ENCODE assay signal across 17 cellular contexts in the genomic region with DNA sequence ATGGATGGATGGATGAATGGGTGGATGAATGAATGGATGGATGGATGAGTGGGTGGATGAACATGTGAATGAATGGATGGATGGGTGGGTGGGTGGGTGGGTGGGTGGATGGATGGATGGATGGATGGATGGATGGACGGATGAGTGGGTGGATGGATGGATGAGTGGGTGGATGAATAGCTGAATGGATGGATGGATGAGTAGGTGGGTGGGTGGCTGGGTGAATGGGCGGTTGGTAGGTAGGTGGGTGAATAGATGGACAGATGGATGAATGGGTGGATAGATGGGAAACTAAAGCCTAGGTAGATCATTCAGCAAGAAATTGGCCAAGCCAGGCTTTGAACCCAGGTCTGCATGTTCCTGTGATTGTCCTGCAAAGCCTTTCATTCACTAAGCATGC.
DNase-seq lines count a peak whose midpoint lies in the region; ATAC-seq, FAIRE-seq and TF ChIP-seq lines count a peak whose summit lies in the region.
"Had no signal": no experiment of that assay in that cellular context is flagged by ENCODE, and none has a peak within 500 bp of the region (broad histone marks: within the 10 kb centered on the region; RNA-seq: fewer than 3 reads in every experiment).

No MANE protein-coding gene starts in this region.

- WGBS in GM23248 (ENCODE audit: low coverage in 1 of 2, low lambda C conversion rate in 2 of 2, missing lambda C conversion rate in 2 of 2), 2 experiments = 69 to 80% methylated on average over 2 of the region's 2 CpGs
- WGBS in IMR-90 (ENCODE audit: extremely low coverage in 2 of 2, insufficient read length in 1 of 2), 2 experiments = 100% methylated on average over 1 of the region's 2 CpGs; no CpG with 5 or more reads in 1 of the 2 experiments

- peak overlapping the region; percentile 65 for H4K91ac ChIP-seq in IMR-90 (ENCODE audit: insufficient read depth, low read depth, low read length)

- H4K5ac ChIP-seq in IMR-90 (ENCODE audit: low read depth, low read length) = peak overlapping the region; percentile 66; the same call in 1 of the 2 replicates

- no peaks in the 10 kb centered on the region for H3K36me3 Mint-ChIP-seq in nephron (ENCODE audit: low read depth)
- H3K36me3 Mint-ChIP-seq in progenitor cell of endocrine pancreas (ENCODE audit: insufficient read depth) = no peaks in the 10 kb centered on the region
- H3K36me3 Mint-ChIP-seq: CD4-positive, CD25-positive, alpha-beta regulatory T cell; CD8-positive, alpha-beta memory T cell had no signal

- no peak overlapping the region for H3K4me2 ChIP-seq in GM23248 (ENCODE audit: unreplicated experiment)
- no peak overlapping the region for H3K4me2 ChIP-seq in IMR-90 (ENCODE audit: low read depth, low read length)
- H3K4me2 ChIP-seq: GM23338 had no signal

- H3K36me3 ChIP-seq in GM23248 (ENCODE audit: low read depth) = no peaks in the 10 kb centered on the region
- no peaks in the 10 kb centered on the region for H3K36me3 ChIP-seq in IMR-90 (ENCODE audit: control insufficient read depth, insufficient read depth, low read length)
- H3K36me3 ChIP-seq: BE2C had no signal

- peak overlapping the region; percentile 98 for H2BK5ac ChIP-seq in IMR-90 (ENCODE audit: low read depth, low read length, poor library complexity, severe bottlenecking)

- H4K8ac ChIP-seq in IMR-90 (ENCODE audit: low read depth in 2 of 2, low read length in 2 of 2) = peak overlapping the region; percentile 85 to 89

- POLR2A ChIA-PET in IMR-90 (lab: Charles Lee; ENCODE audit: unreplicated experiment) = interaction anchor here (0.7 kb wide), 1 partner anchor 62 kb away, joined by 3 read pairs; no protein-coding TSS in a partner anchor

- no TSS peak for BruUV-seq in IMR-90 (replicated peaks; lab: Mats Ljungman, UMichigan)

- H3K79me1 ChIP-seq in IMR-90 (ENCODE audit: low read depth in 1 of 2, low read length in 2 of 2) = peaks cover 0 to 16% of the 10 kb centered on the region in 2 experiments; a peak in 1 of 4 replicates

- H3K18ac ChIP-seq in IMR-90 (ENCODE audit: low read depth, low read length) = peak overlapping the region; percentile 93; the same call in 1 of the 2 replicates

- H3K9me3 ChIP-seq in GM23248 (ENCODE audit: low read depth) = no peaks in the 10 kb centered on the region
- no peaks in the 10 kb centered on the region for H3K9me3 ChIP-seq in IMR-90 (ENCODE audit: control insufficient read depth, insufficient read depth, low read length)
- H3K9me3 ChIP-seq: BE2C had no signal

- no peak overlapping the region for H2AK9ac ChIP-seq in IMR-90 (replicated peaks; ENCODE audit: low read depth, low read length, poor library complexity)

- peaks cover 47% of the 10 kb centered on the region for H3K4me1 Mint-ChIP-seq in nephron
- no peaks in the 10 kb centered on the region for H3K4me1 Mint-ChIP-seq in progenitor cell of endocrine pancreas (ENCODE audit: low read depth)
- H3K4me1 Mint-ChIP-seq: CD4-positive, CD25-positive, alpha-beta regulatory T cell; CD8-positive, alpha-beta memory T cell had no signal

- H3K27me3 Mint-ChIP-seq in nephron (ENCODE audit: low read depth) (peaks cover 4% of the 10 kb centered on the region), progenitor cell of endocrine pancreas (peaks cover 2% of the 10 kb centered on the region)
- H3K27me3 Mint-ChIP-seq: CD4-positive, CD25-positive, alpha-beta regulatory T cell had no signal

- DNase-seq in GM23248 (no peak), IMR-90 (no peak), D721Med (ENCODE audit: insufficient read length, low spot score) (no peak), progenitor cell of endocrine pancreas (ENCODE audit: low spot score, unreplicated experiment) (no peak)
- DNase-seq: BE2C; C1 segment of cervical spinal cord; CD4-positive, CD25-positive, alpha-beta regulatory T cell; CD8-positive, alpha-beta memory T cell; COR-L47; HCEC 1CT had no signal

- intact Hi-C loops in IMR-90 (cut with micrococcal nuclease) = loop anchor here (2.0 to 5.0 kb wide), 4 partner anchors 133 to 379 kb away; no protein-coding TSS in a partner anchor

- in situ Hi-C loops in GM23248 (cut with MboI) = no loop called here
- in situ Hi-C loops in IMR-90 (cut with MboI; ENCODE audit: low sequenced_read_pairs) = loop anchor here (10.0 kb wide), 1 partner anchor 133 kb away; no protein-coding TSS in a partner anchor

- TF ChIP-seq CTCF in IMR-90 (conservative IDR thresholded peaks at IDR 0.05; ENCODE audit: low read depth, low read length) = no peak
- no peak for TF ChIP-seq CTCF in nephron (IDR thresholded peaks at IDR 0.05; ENCODE audit: unreplicated experiment in 3 of 3)
- no peak for TF ChIP-seq CTCF in D721Med (IDR thresholded peaks at IDR 0.05; ENCODE audit: insufficient read depth, missing control alignments)
- TF ChIP-seq CTCF in progenitor cell of endocrine pancreas (IDR thresholded peaks at IDR 0.05; ENCODE audit: unreplicated experiment) = no peak

- H3K27ac Mint-ChIP-seq in nephron = peak overlapping the region in 2 of 3 experiments; percentile 38 to 80
- H3K27ac Mint-ChIP-seq in progenitor cell of endocrine pancreas = no peak overlapping the region
- H3K27ac Mint-ChIP-seq: CD4-positive, CD25-positive, alpha-beta regulatory T cell; CD8-positive, alpha-beta memory T cell; GM23338 had no signal

- peaks cover 26% of the 10 kb centered on the region for H3K9me1 ChIP-seq in IMR-90 (ENCODE audit: insufficient read depth, low read length)

- no peak overlapping the region for H2AFZ ChIP-seq in GM23248
- no peak overlapping the region for H2AFZ ChIP-seq in IMR-90 (replicated peaks; ENCODE audit: low read length, poor library complexity)
- H2AFZ ChIP-seq: GM23338 had no signal

- CTCF ChIA-PET in IMR-90 (lab: Yijun Ruan, JAX) = no interaction called here

- H3K27me3 ChIP-seq in GM23248 (replicated peaks; ENCODE audit: insufficient read depth) (no peaks in the 10 kb centered on the region), IMR-90 (ENCODE audit: control insufficient read depth, insufficient read depth, low read length) (no peaks in the 10 kb centered on the region)
- H3K27me3 ChIP-seq: BE2C had no signal

- no peak overlapping the region for H3K4me3 Mint-ChIP-seq in nephron
- no peak overlapping the region for H3K4me3 Mint-ChIP-seq in progenitor cell of endocrine pancreas (ENCODE audit: low read depth)
- H3K4me3 Mint-ChIP-seq: CD4-positive, CD25-positive, alpha-beta regulatory T cell; CD8-positive, alpha-beta memory T cell; GM23338 had no signal

- peak overlapping the region; percentile 94 for H3K27ac ChIP-seq in GM23248
- peak overlapping the region; percentile 17 for H3K27ac ChIP-seq in IMR-90 (ENCODE audit: insufficient read depth, low read length)

- no peaks in the 10 kb centered on the region for H4K20me1 ChIP-seq in GM23248 (ENCODE audit: insufficient read depth)
- no peaks in the 10 kb centered on the region for H4K20me1 ChIP-seq in IMR-90 (ENCODE audit: insufficient read depth, low read length)

- H3K4me1 ChIP-seq in GM23248 (ENCODE audit: insufficient read depth) (peaks cover 63% of the 10 kb centered on the region), IMR-90 (ENCODE audit: control insufficient read depth, insufficient read depth, low read length) (peaks cover 29% of the 10 kb centered on the region)
- H3K4me1 ChIP-seq: BE2C had no signal

- no peak for TF ChIP-seq RAD21 in IMR-90 (IDR thresholded peaks at IDR 0.05; ENCODE audit: low read length)

- FAIRE-seq in D721Med (lab: Jason Lieb, UNC) = no peak
- FAIRE-seq: G401.6, GM12891, H54, HepG2 had no signal

- no peak overlapping the region for H3K4me3 ChIP-seq in GM23248
- no peak overlapping the region for H3K4me3 ChIP-seq in IMR-90 (ENCODE audit: insufficient read depth, low read depth, low read length)
- H3K4me3 ChIP-seq: GM23338 had no signal

- ATAC-seq in IMR-90 (ENCODE audit: low read depth) (no peak), HG03520 (IDR thresholded peaks at IDR 0.05; ENCODE audit: unreplicated experiment) (no peak)
- ATAC-seq: GM23338, HepG2 had no signal

- dilution Hi-C loops in IMR-90 (cut with HindIII; ENCODE audit: low sequenced_read_pairs, unreplicated experiment) = no loop called here

- H2BK15ac ChIP-seq in IMR-90 (ENCODE audit: low read depth, low read length) = peak overlapping the region; percentile 74; the same call in 2 of the 3 replicates

- H3K4ac ChIP-seq in IMR-90 (ENCODE audit: low read depth, low read length) = peak overlapping the region; percentile 85; the same call in 1 of the 2 replicates

- no peak overlapping the region for H3K23ac ChIP-seq in IMR-90 (ENCODE audit: low read depth, low read length)

- no peaks in the 10 kb centered on the region for H3K9me2 ChIP-seq in GM23248 (ENCODE audit: insufficient read depth)

- H2AK5ac ChIP-seq in IMR-90 (ENCODE audit: low read depth, low read length) = peak overlapping the region; percentile 62

- H3K56ac ChIP-seq in IMR-90 (ENCODE audit: extremely low read depth, insufficient read depth, low read length) = no peak overlapping the region; the same call in 1 of the 2 replicates

- peaks cover 53% of the 10 kb centered on the region for H3F3A ChIP-seq in GM23248 (ENCODE audit: insufficient read depth)

- no peaks in the 10 kb centered on the region for H3K79me2 ChIP-seq in GM23248 (ENCODE audit: insufficient read depth)

- no peaks in the 10 kb centered on the region for H3K9me3 Mint-ChIP-seq in nephron
- no peaks in the 10 kb centered on the region for H3K9me3 Mint-ChIP-seq in progenitor cell of endocrine pancreas (ENCODE audit: low read depth)
- H3K9me3 Mint-ChIP-seq: GM23338 had no signal

- H3K14ac ChIP-seq in IMR-90 (replicated peaks; ENCODE audit: low read depth, low read length) = peak overlapping the region; percentile 53; the same call in 1 of the 2 replicates

- TF ChIP-seq POLR2A in IMR-90 (IDR thresholded peaks at IDR 0.05; ENCODE audit: low read depth, low read length) = no peak

- H2BK20ac ChIP-seq in IMR-90 (ENCODE audit: low read depth, low read length) = peak overlapping the region; percentile 97

- H2BK120ac ChIP-seq in IMR-90 (ENCODE audit: low read depth, low read length) = peak overlapping the region; percentile 97

- H3K9ac ChIP-seq in GM23248 (no peak overlapping the region), IMR-90 (ENCODE audit: low read depth, low read length) (no peak overlapping the region)

TF ChIP-seq in IMR-90, 13 proteins besides CTCF, POLR2A, EP300 and RAD21 (continues in another document):
- TF ChIP-seq CEBPB (IDR thresholded peaks at IDR 0.05; ENCODE audit: low read depth, low read length) (no peak), SMC3 (IDR thresholded peaks at IDR 0.05; ENCODE audit: low read depth, low read length) (no peak), MAFK (IDR thresholded peaks at IDR 0.05; ENCODE audit: low read depth, low read length) (no peak), CHD1 (IDR thresholded peaks at IDR 0.05; ENCODE audit: low read depth, low read length) (no peak), MXI1 (IDR thresholded peaks at IDR 0.05; ENCODE audit: borderline replicate concordance, low read depth, low read length) (no peak)
- TF ChIP-seq, protein P1, sequence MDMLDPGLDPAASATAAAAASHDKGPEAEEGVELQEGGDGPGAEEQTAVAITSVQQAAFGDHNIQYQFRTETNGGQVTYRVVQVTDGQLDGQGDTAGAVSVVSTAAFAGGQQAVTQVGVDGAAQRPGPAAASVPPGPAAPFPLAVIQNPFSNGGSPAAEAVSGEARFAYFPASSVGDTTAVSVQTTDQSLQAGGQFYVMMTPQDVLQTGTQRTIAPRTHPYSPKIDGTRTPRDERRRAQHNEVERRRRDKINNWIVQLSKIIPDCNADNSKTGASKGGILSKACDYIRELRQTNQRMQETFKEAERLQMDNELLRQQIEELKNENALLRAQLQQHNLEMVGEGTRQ (IDR thresholded peaks at IDR 0.05; ENCODE audit: low read depth, low read length) = no peak
